ENCODE assay signal across 13 cellular contexts in the genomic region with DNA sequence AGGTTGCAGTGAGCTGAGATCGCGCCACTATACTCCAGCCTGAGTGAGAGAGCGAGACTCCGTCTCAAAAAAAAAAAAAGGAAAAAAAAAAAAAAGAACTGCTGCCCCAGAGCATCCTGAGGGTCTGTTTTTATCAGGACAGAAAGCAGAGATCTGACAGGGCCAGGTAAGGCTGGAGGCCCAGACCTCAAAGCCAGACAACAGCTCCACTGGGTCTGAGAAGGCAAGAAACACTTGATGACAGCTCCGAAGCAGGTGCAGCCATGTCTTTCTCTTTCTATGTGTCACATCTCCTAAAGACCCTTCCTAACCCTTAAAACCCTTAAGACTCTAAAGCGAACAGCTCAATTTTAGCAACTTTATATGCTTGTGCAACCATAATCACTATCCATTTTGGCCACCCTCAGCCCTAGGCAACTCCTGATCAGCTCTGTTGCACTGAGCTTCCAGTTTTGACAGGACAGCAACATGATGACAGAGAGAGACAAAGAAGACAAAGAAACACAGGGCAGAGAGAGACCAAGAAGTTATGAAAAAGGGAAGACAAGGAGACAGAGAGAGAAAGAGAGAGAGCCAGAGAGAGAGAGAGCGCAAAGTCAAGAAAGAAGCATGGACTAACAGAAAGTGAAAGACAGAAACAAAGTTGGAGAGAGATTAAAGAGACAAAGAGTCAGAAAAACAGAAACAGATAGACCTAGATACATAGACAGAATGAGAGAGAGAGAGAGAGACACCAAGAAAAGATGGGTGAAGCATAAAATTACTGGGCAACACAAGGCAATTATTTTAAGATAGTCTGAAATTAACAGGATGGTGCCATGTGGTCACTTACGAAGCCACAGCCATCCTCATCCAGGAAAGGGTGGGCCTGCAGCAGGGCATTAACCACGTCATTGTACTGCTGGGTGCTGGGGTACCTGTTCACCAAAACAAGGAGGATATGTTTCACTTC. TPM values are rescaled to one million over a fixed set of nuclear protein-coding genes. Genes with fewer than 3 reads are reported as not detected.
DNase-seq lines count a peak whose midpoint lies in the region; ATAC-seq lines count a peak whose summit lies in the region.
"Had no signal": no experiment of that assay in that cellular context is flagged by ENCODE, and none has a peak within 500 bp of the region (broad histone marks: within the 10 kb centered on the region; RNA-seq: fewer than 3 reads in every experiment).

No MANE protein-coding gene starts in this region.

- H3K27me3 Mint-ChIP-seq in activated CD4-positive, alpha-beta memory T cell treated with anti-CD3 and anti-CD28 coated beads, Interleukin-2, amount 10 ng/mL, durations not matched to agents 7 days and 5 days: no peaks in the 10 kb centered on the region
- no peaks in the 10 kb centered on the region for H3K27me3 Mint-ChIP-seq in memory B cell

- no peaks in the 10 kb centered on the region for H3K4me1 ChIP-seq in right cardiac atrium (ENCODE audit: control insufficient read depth, insufficient read depth, low read length)
- H3K4me1 ChIP-seq: BLaER1 treated with 17β-estradiol and CSF1 and Interleukin-3, amounts not matched to agents 10 nM and 100 nM; colonic mucosa had no signal

- H3K4me3 ChIP-seq in right cardiac atrium (ENCODE audit: low read length): no peak overlapping the region
- H3K4me3 ChIP-seq: BLaER1 treated with 17β-estradiol and CSF1 and Interleukin-3, amounts not matched to agents 10 nM and 100 nM; colonic mucosa had no signal

- H3K27me3 ChIP-seq in right cardiac atrium (ENCODE audit: control insufficient read depth, insufficient read depth): no peaks in the 10 kb centered on the region
- H3K27me3 ChIP-seq: BLaER1 treated with 17β-estradiol and CSF1 and Interleukin-3, amounts not matched to agents 10 nM and 100 nM; colonic mucosa had no signal

- peaks cover 57% of the 10 kb centered on the region for H3K4me1 Mint-ChIP-seq in activated CD4-positive, alpha-beta memory T cell treated with anti-CD3 and anti-CD28 coated beads, Interleukin-2, amount 10 ng/mL, durations not matched to agents 7 days and 5 days
- peaks cover 5% of the 10 kb centered on the region for H3K4me1 Mint-ChIP-seq in memory B cell

- H3K9me3 ChIP-seq in right cardiac atrium (ENCODE audit: control insufficient read depth, low read length): no peaks in the 10 kb centered on the region
- H3K9me3 ChIP-seq: colonic mucosa had no signal

- intact Hi-C loops in right cardiac atrium (cut with DNase I): no loop called here

- peak overlapping the region; percentile 54 for H3K4me3 Mint-ChIP-seq in activated CD4-positive, alpha-beta memory T cell treated with anti-CD3 and anti-CD28 coated beads, Interleukin-2, amount 10 ng/mL, durations not matched to agents 7 days and 5 days
- H3K4me3 Mint-ChIP-seq in memory B cell: peak overlapping the region; percentile 55

- H3K27ac Mint-ChIP-seq in activated CD4-positive, alpha-beta memory T cell treated with anti-CD3 and anti-CD28 coated beads, Interleukin-2, amount 10 ng/mL, durations not matched to agents 7 days and 5 days: peak overlapping the region; percentile 89
- H3K27ac Mint-ChIP-seq in memory B cell: peak overlapping the region; percentile 45

- peaks cover 79% of the 10 kb centered on the region for H3K36me3 Mint-ChIP-seq in activated CD4-positive, alpha-beta memory T cell treated with anti-CD3 and anti-CD28 coated beads, Interleukin-2, amount 10 ng/mL, durations not matched to agents 7 days and 5 days (ENCODE audit: low read depth)
- no peaks in the 10 kb centered on the region for H3K36me3 Mint-ChIP-seq in memory B cell

- no peak overlapping the region for H3K27ac ChIP-seq in right cardiac atrium (ENCODE audit: low read length)
- H3K27ac ChIP-seq: BLaER1 treated with 17β-estradiol and CSF1 and Interleukin-3, amounts not matched to agents 10 nM and 100 nM; colonic mucosa had no signal

- peaks cover 4% of the 10 kb centered on the region for H3K9me3 Mint-ChIP-seq in activated CD4-positive, alpha-beta memory T cell treated with anti-CD3 and anti-CD28 coated beads, Interleukin-2, amount 10 ng/mL, durations not matched to agents 7 days and 5 days
- no peaks in the 10 kb centered on the region for H3K9me3 Mint-ChIP-seq in memory B cell

- peak in 4 of 6 experiments; percentile 21 to 72 (median 64) for DNase-seq in stimulated activated naive CD4-positive, alpha-beta T cell (lab: John Stamatoyannopoulos, UW)
- DNase-seq in stimulated activated naive CD4-positive, alpha-beta T cell treated with Interleukin-2 at 50 U/mL for 16 hours (lab: John Stamatoyannopoulos, UW): no peak
- DNase-seq in activated CD4-positive, alpha-beta memory T cell treated with anti-CD3 and anti-CD28 coated beads, Interleukin-2, amount 10 ng/mL, durations not matched to agents 7 days and 5 days: peak; percentile 68
- DNase-seq in memory B cell (ENCODE audit: low spot score in 2 of 2) (no peak), right cardiac atrium (no peak), DMS153 treated with DMSO at 0.1 percent for 48 hours (lab: John Stamatoyannopoulos, UW; ENCODE audit: unreplicated experiment) (no peak), NAMALWA (ENCODE audit: low spot score) (no peak)
- DNase-seq: colonic mucosa, NCI-H1930 had no signal

- POLR2A ChIA-PET in activated CD4-positive, alpha-beta memory T cell treated with anti-CD3 and anti-CD28 coated beads, Interleukin-2, amount 10 ng/mL, durations not matched to agents 7 days and 5 days (lab: Charles Lee): interaction anchor here (0.7 to 1.7 kb wide), 6 partner anchors 10 to 52 kb away, joined by 3 to 8 read pairs (median 5); a partner anchor contains a TSS

- CTCF ChIA-PET in activated CD4-positive, alpha-beta memory T cell treated with anti-CD3 and anti-CD28 coated beads, Interleukin-2, amount 10 ng/mL, durations not matched to agents 7 days and 5 days (lab: Charles Lee): interaction anchor here (0.7 to 1.2 kb wide), 3 partner anchors 40 to 99 kb away, joined by 4 to 9 read pairs (median 4); a partner anchor contains a TSS

- whole genome bisulfite sequencing in right cardiac atrium: 89% methylated on average over 9 of the region's 9 CpGs

- ATAC-seq in memory B cell (ENCODE audit: low read depth): peak; percentile 61
- no peak for ATAC-seq in right cardiac atrium
- no peak for ATAC-seq in HG03196 (IDR thresholded peaks at IDR 0.05; ENCODE audit: unreplicated experiment)
- ATAC-seq: sciatic nerve had no signal

RNA-seq across cellular contexts. Expression of a gene that starts 39.2 kb away (rescaled TPM):
- total RNA-seq in activated CD4-positive, alpha-beta memory T cell treated with anti-CD3 and anti-CD28 coated beads, Interleukin-2, amount 10 ng/mL, durations not matched to agents 7 days and 5 days: 10 to 100 TPM; 70.5 to 79.7 TPM
- total RNA-seq in right cardiac atrium: 1 to 10 TPM in 2 of 4 donors, under 1 TPM in 1, not detected in 1; 0.84 to 1.6 (median 1.2) TPM
- polyA plus RNA-seq in right cardiac atrium: 0.11 TPM
- total RNA-seq: myocyte had no signal

Comparison
In these comparisons a context has a peak if more than half of its experiments do, and no peak if none do; other contexts are left out.
1. DNase-seq: peak in stimulated activated naive CD4-positive, alpha-beta T cell (4 of 6) and activated CD4-positive, alpha-beta memory T cell treated with anti-CD3 and anti-CD28 coated beads, Interleukin-2, amount 10 ng/mL, durations not matched to agents 7 days and 5 days (single experiment); none in stimulated activated naive CD4-positive, alpha-beta T cell treated with Interleukin-2 at 50 U/mL for 16 hours (single experiment), memory B cell (0 of 2), right cardiac atrium (0 of 3), DMS153 treated with DMSO at 0.1 percent for 48 hours (single experiment) and NAMALWA (single experiment).
2. RNA of a gene that starts 39.2 kb away (total RNA-seq): 70.5 to 79.7 TPM in activated CD4-positive, alpha-beta memory T cell treated with anti-CD3 and anti-CD28 coated beads, Interleukin-2, amount 10 ng/mL, durations not matched to agents 7 days and 5 days; 0.84 to 1.6 TPM in right cardiac atrium; every median in the first group is over 10 times any median in the second.